In the genomic region with DNA sequence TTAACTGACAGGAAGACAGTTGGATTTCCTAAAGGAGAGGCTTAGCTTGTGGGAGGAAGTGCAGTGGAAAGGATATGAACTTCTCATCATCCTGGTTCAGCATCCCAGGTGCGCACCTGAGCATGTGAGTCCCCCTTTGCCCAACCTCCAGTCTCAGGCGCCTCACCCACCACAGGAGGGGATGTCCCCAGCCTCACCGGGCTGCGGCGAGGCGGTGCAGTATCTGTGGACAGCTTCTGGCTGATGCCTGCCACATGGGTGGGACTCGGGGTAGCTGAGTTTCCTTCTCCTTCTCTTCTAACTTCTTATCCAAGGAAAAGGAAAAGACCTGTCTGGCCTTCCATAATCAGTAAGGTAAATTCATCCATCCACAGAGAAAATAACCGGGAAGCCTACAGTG, we compare ENCODE assay signal across 7 cellular contexts.
"Had no signal": no experiment of that assay in that cellular context is flagged by ENCODE, and none has a peak within 500 bp of the region (broad histone marks: within the 10 kb centered on the region; RNA-seq: fewer than 3 reads in every experiment).

No MANE protein-coding gene starts in this region.

- H3K4me3 Mint-ChIP-seq: H9, IgD-negative memory B cell had no signal

- H3K9ac ChIP-seq: GM23248 had no signal

- H3K27ac Mint-ChIP-seq: IgD-negative memory B cell had no signal

- H3K4me3 ChIP-seq: GM23248 had no signal

- H3K27ac ChIP-seq: GM23248, HL-60 had no signal

- H2AFZ ChIP-seq: GM23248 had no signal

- H3K9me3 Mint-ChIP-seq: H9 had no signal

- DNase-seq: GM23248, H9, HCEC 1CT, KBM-7 had no signal

- ATAC-seq: HepG2 had no signal

- H3K27me3 Mint-ChIP-seq: IgD-negative memory B cell had no signal
